15 cellular contexts compared by ENCODE assay signal in the genomic region with DNA sequence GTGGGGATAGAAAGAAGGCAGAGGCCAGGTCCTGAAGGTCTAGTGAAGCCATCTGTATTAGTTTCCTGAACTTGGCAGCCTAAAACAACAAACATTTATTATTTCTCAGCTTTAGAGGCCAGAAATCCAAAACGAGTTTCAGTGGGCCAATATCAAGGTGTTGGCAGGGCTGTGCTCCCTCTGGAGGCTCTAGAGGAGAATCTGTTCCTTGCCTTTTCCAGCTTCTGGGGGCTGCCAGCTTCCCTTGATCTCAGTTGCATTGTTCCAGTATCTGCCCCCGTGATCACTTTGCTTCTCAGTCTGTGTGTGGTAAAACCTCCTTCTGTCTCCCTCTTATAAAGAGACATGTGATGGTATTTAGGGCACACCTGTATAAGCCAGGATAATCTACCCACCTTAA.
"Had no signal": no experiment of that assay in that cellular context is flagged by ENCODE, and none has a peak within 500 bp of the region (broad histone marks: within the 10 kb centered on the region; RNA-seq: fewer than 3 reads in every experiment).

No MANE protein-coding gene starts in this region.

- H3K9me3 ChIP-seq: adrenal gland, tibial nerve had no signal

- DNase-seq: activated CD4-positive, alpha-beta T cell treated with anti-CD3 and anti-CD28 coated beads for 36 hours; activated CD8-positive, alpha-beta memory T cell treated with anti-CD3 and anti-CD28 coated beads, Interleukin-2, amount 50 U/mL, for 4 hours; activated CD8-positive, alpha-beta T cell treated with anti-CD3 and anti-CD28 coated beads, Interleukin-2, amount 10 ng/mL, durations not matched to agents 7 days and 5 days; activated effector memory CD4-positive, alpha-beta T cell treated with anti-CD3 and anti-CD28 coated beads, Interleukin-2, amount 50 U/mL, for 16 hours; activated T-cell treated with anti-CD3 and anti-CD28 coated beads, Interleukin-2, amount 50 U/mL, for 48 hours; adrenal gland; caudate nucleus; erythroblast; islet precursor cell; naive B cell; retina; stimulated activated CD4-positive, alpha-beta T cell treated with anti-CD3 and anti-CD28 coated beads, Interleukin-12 subunit alpha, Interleukin-12 subunit beta, amount 100 ng/mL, for 4 hours; WERI-Rb-1 had no signal

- H3K4me1 ChIP-seq: adrenal gland, tibial nerve had no signal

- H3K27me3 ChIP-seq: adrenal gland, tibial nerve had no signal

- H3K36me3 ChIP-seq: adrenal gland, tibial nerve, WERI-Rb-1 had no signal

- ATAC-seq: activated CD4-positive, alpha-beta T cell treated with anti-CD3 and anti-CD28 coated beads for 36 hours; activated CD8-positive, alpha-beta T cell treated with anti-CD3 and anti-CD28 coated beads, Interleukin-2, amount 10 ng/mL, durations not matched to agents 7 days and 5 days; stimulated activated effector memory CD8-positive, alpha-beta T cell treated with anti-CD3 and anti-CD28 coated beads, Interleukin-12 subunit alpha, Interleukin-12 subunit beta, amount 100 ng/mL, for 72 hours had no signal

- H3K27ac ChIP-seq: adrenal gland, tibial nerve, WERI-Rb-1 had no signal

- H3K4me3 ChIP-seq: adrenal gland, tibial nerve had no signal
